21 cellular contexts compared by ENCODE assay signal in genomic region chr20:572752-573151, GRCh38. TPM values are rescaled to one million over a fixed set of nuclear protein-coding genes. Genes with fewer than 3 reads are reported as not detected.
"Had no signal": no experiment of that assay in that cellular context is flagged by ENCODE, and none has a peak within 500 bp of the region (broad histone marks: within the 10 kb centered on the region; RNA-seq: fewer than 3 reads in every experiment).

No MANE protein-coding gene starts in this region.

- DNase-seq: activated CD4-positive, alpha-beta memory T cell treated with anti-CD3 and anti-CD28 coated beads, Interleukin-2, amount 10 ng/mL, durations not matched to agents 7 days and 5 days; activated CD4-positive, alpha-beta T cell treated with anti-CD3 and anti-CD28 coated beads for 4 hours; activated CD8-positive, alpha-beta memory T cell treated with anti-CD3 and anti-CD28 coated beads, Interleukin-2, amount 50 U/mL, for 4 hours; activated gamma-delta T cell; activated naive CD8-positive, alpha-beta T cell treated with anti-CD3 and anti-CD28 coated beads for 36 hours; activated T-cell treated with anti-CD3 and anti-CD28 coated beads, Interleukin-2, amount 50 U/mL, for 48 hours; amygdala; brain microvascular endothelial cell; effector memory CD8-positive, alpha-beta T cell; left lung; mesenchymal stem cell; ovary; stimulated activated CD4-positive, alpha-beta T cell treated with anti-CD3 and anti-CD28 coated beads, Interleukin-4, amount 100 ng/mL, for 1 hour; stimulated activated naive CD4-positive, alpha-beta T cell; substantia nigra; T-helper 17 cell had no signal

- H3K27ac ChIP-seq: brain microvascular endothelial cell, hepatocyte, left lung, ovary, tibial nerve had no signal

- H3K36me3 ChIP-seq: brain microvascular endothelial cell, left lung, ovary, tibial nerve had no signal

- H3K4me3 ChIP-seq: hepatocyte, left lung, ovary, tibial nerve had no signal

- H3K4me3 Mint-ChIP-seq: activated CD4-positive, alpha-beta memory T cell treated with anti-CD3 and anti-CD28 coated beads, Interleukin-2, amount 10 ng/mL, durations not matched to agents 7 days and 5 days; activated naive CD8-positive, alpha-beta T cell treated with anti-CD3 and anti-CD28 coated beads for 36 hours; effector memory CD8-positive, alpha-beta T cell; T-helper 17 cell had no signal

- H3K79me2 ChIP-seq: hepatocyte had no signal

- H3K36me3 Mint-ChIP-seq: activated naive CD8-positive, alpha-beta T cell treated with anti-CD3 and anti-CD28 coated beads for 36 hours had no signal

- ATAC-seq: effector memory CD8-positive, alpha-beta T cell; T-helper 17 cell had no signal

- H3K9me3 Mint-ChIP-seq: activated CD4-positive, alpha-beta memory T cell treated with anti-CD3 and anti-CD28 coated beads, Interleukin-2, amount 10 ng/mL, durations not matched to agents 7 days and 5 days; activated naive CD8-positive, alpha-beta T cell treated with anti-CD3 and anti-CD28 coated beads for 36 hours; effector memory CD8-positive, alpha-beta T cell had no signal

- H3K4me1 Mint-ChIP-seq: activated CD4-positive, alpha-beta memory T cell treated with anti-CD3 and anti-CD28 coated beads, Interleukin-2, amount 10 ng/mL, durations not matched to agents 7 days and 5 days; activated naive CD8-positive, alpha-beta T cell treated with anti-CD3 and anti-CD28 coated beads for 36 hours had no signal

- H3K9me3 ChIP-seq: left lung, ovary, tibial nerve had no signal

- FAIRE-seq: frontal cortex, keratinocyte had no signal

- H3K27me3 ChIP-seq: brain microvascular endothelial cell, ovary had no signal

- H2AFZ ChIP-seq: hepatocyte had no signal

- H3K27ac Mint-ChIP-seq: activated CD4-positive, alpha-beta memory T cell treated with anti-CD3 and anti-CD28 coated beads, Interleukin-2, amount 10 ng/mL, durations not matched to agents 7 days and 5 days; activated naive CD8-positive, alpha-beta T cell treated with anti-CD3 and anti-CD28 coated beads for 36 hours; effector memory CD8-positive, alpha-beta T cell; T-helper 17 cell had no signal

RNA-seq across cellular contexts. Expression of gene TCF15, which starts 37.4 kb away (rescaled TPM):
- total RNA-seq: activated CD4-positive, alpha-beta memory T cell treated with anti-CD3 and anti-CD28 coated beads, Interleukin-2, amount 10 ng/mL, durations not matched to agents 7 days and 5 days; hepatocyte; T-helper 17 cell had no signal
- polyA plus RNA-seq: hepatocyte, keratinocyte, neural cell had no signal
